Comparison of ENCODE assay signal across 8 cellular contexts in the genomic region with DNA sequence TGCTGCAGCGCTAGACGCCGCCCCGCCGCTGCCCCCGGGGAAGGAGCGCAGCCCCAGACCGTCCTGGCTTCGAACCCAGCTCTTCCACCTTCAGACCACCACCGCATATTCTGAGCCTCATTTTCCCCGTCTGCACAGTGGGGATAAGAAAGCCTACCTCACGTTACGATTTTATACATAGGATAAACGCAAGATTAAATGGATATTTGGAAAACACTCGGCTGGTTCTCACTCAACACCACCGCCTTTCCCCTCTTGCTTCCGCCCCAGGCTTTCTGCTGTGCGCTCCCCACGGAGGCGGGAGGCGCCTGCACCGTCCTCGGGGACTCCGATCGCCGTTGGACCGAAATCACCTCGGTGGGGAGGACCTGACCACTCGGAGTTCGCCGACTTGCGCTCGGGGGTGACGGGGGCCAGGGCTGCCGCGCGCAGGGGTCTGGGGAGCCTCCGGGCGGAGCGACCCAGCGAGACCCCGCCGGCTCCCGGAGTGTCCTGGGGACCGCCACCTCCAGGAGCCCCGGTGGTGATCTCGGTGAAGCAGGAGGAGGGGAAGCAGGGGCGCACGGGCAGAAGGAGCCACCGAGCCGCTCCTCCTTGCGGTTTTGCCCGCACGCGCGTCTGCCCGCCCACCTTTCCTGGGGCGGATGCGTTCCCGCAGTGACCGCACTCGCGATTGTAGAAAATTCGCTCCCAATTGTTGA. TPM values are rescaled to one million over a fixed set of nuclear protein-coding genes. Genes with fewer than 3 reads are reported as not detected.
DNase-seq lines count a peak whose midpoint lies in the region; ATAC-seq and TF ChIP-seq lines count a peak whose summit lies in the region.

No MANE protein-coding gene starts in this region.

- H3K4me3 ChIP-seq in BJ (ENCODE audit: low read depth, low read length) (peak overlapping the region; percentile 81), mucosa of stomach (ENCODE audit: low read length) (peak overlapping the region; percentile 73)
- H3K4me3 ChIP-seq in effector memory CD4-positive, alpha-beta T cell (ENCODE audit: insufficient read depth, low read depth, low read length, poor library complexity, severe bottlenecking), result peak overlapping the region; percentile 75

- H3K4me1 ChIP-seq in effector memory CD4-positive, alpha-beta T cell (ENCODE audit: control insufficient read depth, insufficient read depth, low read length, poor library complexity, severe bottlenecking), result peaks cover 29% of the 10 kb centered on the region
- H3K4me1 ChIP-seq in mucosa of stomach (ENCODE audit: control insufficient read depth, insufficient read depth, low read length), result peaks cover 34% of the 10 kb centered on the region

- H3K27ac ChIP-seq in effector memory CD4-positive, alpha-beta T cell (ENCODE audit: insufficient read depth, low read length, poor library complexity, severe bottlenecking), result peak overlapping the region; percentile 77
- peak overlapping the region; percentile 60 for H3K27ac ChIP-seq in temporal lobe (ENCODE audit: low read depth, low read length)

- TF ChIP-seq CTCF in BJ (IDR thresholded peaks at IDR 0.05; ENCODE audit: insufficient read depth, low read depth, low read length), result no peak

- POLR2A ChIA-PET in BJ (lab: Charles Lee), result interaction anchor here (0.7 kb wide), 1 partner anchor 96 kb away, joined by 3 read pairs; no protein-coding TSS in a partner anchor

- no peaks in the 10 kb centered on the region for H3K27me3 ChIP-seq in BJ (ENCODE audit: control insufficient read depth, insufficient read depth, low read length)
- H3K27me3 ChIP-seq in effector memory CD4-positive, alpha-beta T cell (replicated peaks; ENCODE audit: control insufficient read depth, insufficient read depth, low read length, poor library complexity, severe bottlenecking), result no peaks in the 10 kb centered on the region
- H3K27me3 ChIP-seq in mucosa of stomach (ENCODE audit: control insufficient read depth, insufficient read depth, low read length), result no peaks in the 10 kb centered on the region

- DNase-seq in BJ (ENCODE audit: low read depth) (no peak), KBM-7 (peak; percentile 74), DMS79 treated with DMSO at 0.1 percent for 48 hours (lab: John Stamatoyannopoulos, UW) (no peak)
- DNase-seq in activated CD4-positive, alpha-beta T cell treated with anti-CD3 and anti-CD28 coated beads, Interleukin-2, amount 50 U/mL, for 1 hour, result peak; percentile 43
- DNase-seq in effector memory CD4-positive, alpha-beta T cell, result peak; percentile 42 to 56 (median 52)

- ATAC-seq in GM19351 (IDR thresholded peaks at IDR 0.05; ENCODE audit: unreplicated experiment), result peak; percentile 7

- in situ Hi-C loops in KBM-7 (cut with MboI; ENCODE audit: low pct_unique_long_range_greater_than_20kb, low sequenced_read_pairs), result loop anchor here (25.0 kb wide), 1 partner anchor 461 kb away; no protein-coding TSS in a partner anchor

- no peaks in the 10 kb centered on the region for H3K9me3 ChIP-seq in effector memory CD4-positive, alpha-beta T cell (ENCODE audit: control insufficient read depth, low read length)
- no peaks in the 10 kb centered on the region for H3K9me3 ChIP-seq in mucosa of stomach (ENCODE audit: control insufficient read depth, low read length)

- peaks cover 2% of the 10 kb centered on the region for H3K36me3 ChIP-seq in BJ (ENCODE audit: control insufficient read depth, insufficient read depth, low read length)
- no peaks in the 10 kb centered on the region for H3K36me3 ChIP-seq in effector memory CD4-positive, alpha-beta T cell (ENCODE audit: control insufficient read depth, insufficient read depth, low read length)
- no peaks in the 10 kb centered on the region for H3K36me3 ChIP-seq in mucosa of stomach (ENCODE audit: control insufficient read depth, insufficient read depth, low read length)

- CTCF ChIA-PET in BJ (lab: Yijun Ruan, JAX), result interaction anchor here (0.9 to 1.9 kb wide), 4 partner anchors 9 to 222 kb away, joined by 3 to 8 read pairs (median 4); no protein-coding TSS in a partner anchor

- H3K9ac ChIP-seq in mucosa of stomach (ENCODE audit: low read length), result peak overlapping the region; percentile 83

RNA-seq across cellular contexts. Expression of gene FBXL22, which starts 4.0 kb away (rescaled TPM):
- 1.5 and 3.8 TPM in 2 replicates for polyA plus RNA-seq in BJ (2011; rRNA removed)
- 1.4 and 1.7 TPM in 2 replicates for polyA minus RNA-seq in BJ (2011; rRNA and poly(A)+ RNA removed)
- total RNA-seq in temporal lobe, result 0.74 TPM

Comparison
In these comparisons a context has a peak if more than half of its experiments do, and no peak if none do; other contexts are left out.
1. DNase-seq: peak in KBM-7 (single experiment), activated CD4-positive, alpha-beta T cell treated with anti-CD3 and anti-CD28 coated beads, Interleukin-2, amount 50 U/mL, for 1 hour (single experiment) and effector memory CD4-positive, alpha-beta T cell (3 of 3); none in BJ (single experiment) and DMS79 treated with DMSO at 0.1 percent for 48 hours (single experiment).
2. Peak in every context shown above with its lines, with median percentiles within 50 percentile points of each other: H3K4me3 ChIP-seq.